Comparison of ENCODE assay signal across 17 cellular contexts in the genomic region with DNA sequence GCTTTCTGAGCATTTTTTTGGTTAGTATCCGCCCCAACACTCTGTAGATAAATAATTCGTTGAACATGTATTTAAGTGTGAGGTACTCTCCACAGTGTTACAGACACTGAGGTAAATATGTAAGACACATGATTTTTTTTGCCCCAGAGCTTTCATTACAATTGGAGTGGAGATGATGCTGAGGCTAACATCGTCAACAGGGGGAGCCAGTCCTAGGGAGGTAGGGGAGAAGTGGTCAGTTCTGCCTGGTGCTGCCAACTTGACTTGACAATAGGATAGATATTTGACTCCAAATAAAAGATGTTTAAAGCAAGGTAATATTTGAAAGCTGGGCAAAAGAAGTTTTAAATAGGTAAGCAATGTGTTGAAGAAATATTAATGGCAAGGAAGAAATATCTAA.
A peak's percentile ranks its signal among the peaks of the same experiment; 100 is the strongest.
DNase-seq lines count a peak whose midpoint lies in the region; ATAC-seq and TF ChIP-seq lines count a peak whose summit lies in the region.
"Had no signal": no experiment of that assay in that cellular context is flagged by ENCODE, and none has a peak within 500 bp of the region (broad histone marks: within the 10 kb centered on the region; RNA-seq: fewer than 3 reads in every experiment).

No MANE protein-coding gene starts in this region.

- TF ChIP-seq CTCF in A673 (conservative IDR thresholded peaks at IDR 0.05; ENCODE audit: low read depth, low read length) (peak; percentile 30; the same call in 1 of the 2 replicates), GM12873 (IDR thresholded peaks at IDR 0.05; ENCODE audit: insufficient read depth, low read depth, low read length, missing control alignments) (peak; percentile 19)

- H3K9me3 ChIP-seq in A673 (ENCODE audit: low read depth, low read length, poor library complexity, severe bottlenecking): no peaks in the 10 kb centered on the region
- no peaks in the 10 kb centered on the region for H3K9me3 ChIP-seq in NT2/D1 (ENCODE audit: insufficient read depth, low read length)
- H3K9me3 ChIP-seq: breast epithelium, psoas muscle had no signal

- H3K27ac Mint-ChIP-seq in T-cell: no peak overlapping the region
- H3K27ac Mint-ChIP-seq: B cell; stimulated activated naive B cell treated with anti-CD40 and anti-IgM and Interleukin-4, amounts not matched to agents 10 μg/mL and 1 μg/mL and 100 μg/mL, for 72 hours had no signal

- H3K27me3 ChIP-seq in A673 (replicated peaks; ENCODE audit: insufficient read depth, low read depth, low read length, poor library complexity): no peaks in the 10 kb centered on the region
- H3K27me3 ChIP-seq in NT2/D1 (ENCODE audit: insufficient read depth, insufficient read length): no peaks in the 10 kb centered on the region
- H3K27me3 ChIP-seq: breast epithelium had no signal

- H3K27me3 Mint-ChIP-seq in T-cell: no peaks in the 10 kb centered on the region
- H3K27me3 Mint-ChIP-seq: B cell; stimulated activated naive B cell treated with anti-CD40 and anti-IgM and Interleukin-4, amounts not matched to agents 10 μg/mL and 1 μg/mL and 100 μg/mL, for 72 hours had no signal

- no peak overlapping the region for H3K9ac ChIP-seq in NT2/D1 (ENCODE audit: insufficient read length, low read depth)

- POLR2A ChIA-PET in A673 (lab: Charles Lee; ENCODE audit: low non-redundant PET) (no interaction called here), T-cell (lab: Charles Lee) (no interaction called here)

- TF ChIP-seq POLR2A in erythroblast (IDR thresholded peaks at IDR 0.05; ENCODE audit: low read length): no peak

- H3K4me1 ChIP-seq in A673 (ENCODE audit: insufficient read depth, low read length, poor library complexity, severe bottlenecking) (no peaks in the 10 kb centered on the region), NT2/D1 (ENCODE audit: insufficient read depth, insufficient read length) (no peaks in the 10 kb centered on the region)
- H3K4me1 ChIP-seq: breast epithelium, psoas muscle had no signal

- ATAC-seq in T-cell (replicated peaks in 1 of 4) (no peak), HG03342 (IDR thresholded peaks at IDR 0.05; ENCODE audit: unreplicated experiment) (no peak), GM18517 (IDR thresholded peaks at IDR 0.05; ENCODE audit: unreplicated experiment) (no peak)
- ATAC-seq: psoas muscle; stimulated activated naive B cell treated with anti-CD40 and anti-IgM and Interleukin-4, amounts not matched to agents 10 μg/mL and 1 μg/mL and 100 μg/mL, for 72 hours had no signal

- no peaks in the 10 kb centered on the region for H3K36me3 Mint-ChIP-seq in T-cell
- H3K36me3 Mint-ChIP-seq: stimulated activated naive B cell treated with anti-CD40 and anti-IgM and Interleukin-4, amounts not matched to agents 10 μg/mL and 1 μg/mL and 100 μg/mL, for 72 hours had no signal

- intact Hi-C loops in A673 (cut with micrococcal nuclease; ENCODE audit: unreplicated experiment): no loop called here
- intact Hi-C loops in cardiac septum (cut with DNase I): no loop called here

- BruUV-seq in A673 (replicated peaks; lab: Mats Ljungman, UMichigan): no TSS peak

- no peak overlapping the region for H3K27ac ChIP-seq in A673 (ENCODE audit: low read depth, low read length, poor library complexity, severe bottlenecking)
- H3K27ac ChIP-seq: breast epithelium, psoas muscle had no signal

- peaks cover 0 to 3% (median 0%) of the 10 kb centered on the region in 3 donors for H3K9me3 Mint-ChIP-seq in T-cell

- H3K4me3 Mint-ChIP-seq in T-cell: no peak overlapping the region
- H3K4me3 Mint-ChIP-seq: B cell; stimulated activated naive B cell treated with anti-CD40 and anti-IgM and Interleukin-4, amounts not matched to agents 10 μg/mL and 1 μg/mL and 100 μg/mL, for 72 hours had no signal

- H3K36me3 ChIP-seq in A673 (ENCODE audit: insufficient read depth, low read length, poor library complexity, severe bottlenecking): no peaks in the 10 kb centered on the region
- H3K36me3 ChIP-seq in NT2/D1 (ENCODE audit: insufficient read depth, insufficient read length, low read length): no peaks in the 10 kb centered on the region
- H3K36me3 ChIP-seq: breast epithelium had no signal

- CTCF ChIA-PET in A673 (lab: Charles Lee) (no interaction called here), T-cell (lab: Charles Lee) (no interaction called here)

- DNase-seq in A673 (ENCODE audit: low spot score) (peak; percentile 1), NT2/D1 (ENCODE audit: low read depth, low spot score) (peak; percentile 32), erythroblast (lab: John Stamatoyannopoulos, UW) (peak; percentile 1 to 11), T-cell (no peak), cardiac septum (ENCODE audit: low spot score) (no peak)
- DNase-seq: activated CD4-positive, alpha-beta T cell treated with anti-CD3 and anti-CD28 coated beads, Interleukin-2, amount 50 U/mL, for 4 hours; activated naive CD4-positive, alpha-beta T cell; hippocampal formation; NCI-H1092 treated with DMSO at 0.1 percent for 48 hours; psoas muscle; stimulated activated CD4-positive, alpha-beta T cell treated with anti-CD3 and anti-CD28 coated beads, Interleukin-2, amount 100 ng/mL, for 24 hours; stimulated activated naive B cell treated with anti-CD40 and anti-IgM and Interleukin-4, amounts not matched to agents 10 μg/mL and 1 μg/mL and 100 μg/mL, for 72 hours had no signal

- no peak overlapping the region for H3K4me3 ChIP-seq in A673 (ENCODE audit: low read depth, low read length, poor library complexity, severe bottlenecking)
- no peak overlapping the region for H3K4me3 ChIP-seq in NT2/D1 (ENCODE audit: insufficient read length, low read depth)
- H3K4me3 ChIP-seq: breast epithelium, psoas muscle had no signal

- H3K4me1 Mint-ChIP-seq in T-cell: no peaks in the 10 kb centered on the region
- H3K4me1 Mint-ChIP-seq: B cell; stimulated activated naive B cell treated with anti-CD40 and anti-IgM and Interleukin-4, amounts not matched to agents 10 μg/mL and 1 μg/mL and 100 μg/mL, for 72 hours had no signal

Comparison
In these comparisons a context has a peak if more than half of its experiments do, and no peak if none do; other contexts are left out.
1. DNase-seq: peak in A673 (single experiment), NT2/D1 (single experiment) and erythroblast (2 of 2); none in T-cell (0 of 34) and cardiac septum (single experiment).